Comparison of ENCODE assay signal across 19 cellular contexts in genomic region chr1:212656730-212657129, GRCh38. TPM values are rescaled to one million over a fixed set of nuclear protein-coding genes. Genes with fewer than 3 reads are reported as not detected.
DNase-seq lines count a peak whose midpoint lies in the region; ATAC-seq, FAIRE-seq and TF ChIP-seq lines count a peak whose summit lies in the region.
"Had no signal": no experiment of that assay in that cellular context is flagged by ENCODE, and none has a peak within 500 bp of the region (broad histone marks: within the 10 kb centered on the region; RNA-seq: fewer than 3 reads in every experiment).

No MANE protein-coding gene starts in this region.

- no peak for ATAC-seq in lower lobe of right lung
- ATAC-seq in GM18858 (IDR thresholded peaks at IDR 0.05; ENCODE audit: unreplicated experiment): no peak
- ATAC-seq: activated CD4-positive, CD25-positive, alpha-beta regulatory T cell treated with anti-CD3 and anti-CD28 coated beads, Interleukin-2, amount 50 U/mL, for 24 hours; left lung had no signal

- H3K4me3 ChIP-seq in BLaER1 (no peak overlapping the region), mammary epithelial cell (replicated peaks in 1 of 3; ENCODE audit: insufficient read depth in 1 of 3, low read depth in 2 of 3, low read length in 3 of 3) (no peak overlapping the region), lower lobe of right lung (no peak overlapping the region)
- H3K4me3 ChIP-seq: left lung, stomach had no signal

- dilution Hi-C loops in mammary epithelial cell (cut with HindIII; ENCODE audit: low sequenced_read_pairs): no loop called here

- no peak overlapping the region for H2AFZ ChIP-seq in mammary epithelial cell (ENCODE audit: low read depth, low read length)

- H4K20me1 ChIP-seq in BLaER1 (no peaks in the 10 kb centered on the region), mammary epithelial cell (ENCODE audit: insufficient read depth, low read length) (no peaks in the 10 kb centered on the region)

- peak overlapping the region; percentile 61 for H3K4me2 ChIP-seq in BLaER1
- H3K4me2 ChIP-seq in mammary epithelial cell (ENCODE audit: insufficient read depth, low read depth, low read length): no peak overlapping the region

- intact Hi-C loops in mammary epithelial cell (cut with micrococcal nuclease): no loop called here
- intact Hi-C loops in lower lobe of right lung (cut with DNase I): no loop called here

- no peak for DNase-seq in GM19239 (ENCODE audit: insufficient read length, low spot score)
- peak; percentile 86 for DNase-seq in M059J (ENCODE audit: low read depth)
- peak; percentile 17 for DNase-seq in mammary epithelial cell
- DNase-seq in HTR-8/SVneo (ENCODE audit: insufficient read length, low spot score): no peak
- DNase-seq in lower lobe of right lung: no peak
- DNase-seq in activated CD4-positive, alpha-beta T cell treated with anti-CD3 and anti-CD28 coated beads, Interleukin-2, amount 50 U/mL, for 4 hours: no peak
- DNase-seq: effector CD8-positive, alpha-beta T cell; GF-D8; glutamatergic neuron; left lung; NCI-H187; small intestine; stimulated activated CD4-positive, alpha-beta T cell treated with anti-CD3 and anti-CD28 coated beads, Interleukin-4, amount 100 ng/mL, for 24 hours; stomach; T-helper 9 cell had no signal

- 69% methylated on average over 5 of the region's 5 CpGs for WGBS in mammary epithelial cell (ENCODE audit: low coverage, missing lambda C conversion rate)

- in situ Hi-C loops in mammary epithelial cell (cut with MboI; ENCODE audit: low sequenced_read_pairs in 2 of 2): loop anchor here in 1 of 2 donors (25.0 kb wide), 1 partner anchor 331 kb away; no protein-coding TSS in a partner anchor

- H3K36me3 ChIP-seq in BLaER1 (no peaks in the 10 kb centered on the region), mammary epithelial cell (ENCODE audit: insufficient read depth, low read length) (no peaks in the 10 kb centered on the region), lower lobe of right lung (no peaks in the 10 kb centered on the region)
- H3K36me3 ChIP-seq: left lung, stomach had no signal

- no peaks in the 10 kb centered on the region for H3K9me3 ChIP-seq in BLaER1
- H3K9me3 ChIP-seq in mammary epithelial cell (replicated peaks; ENCODE audit: insufficient read depth, low read length): no peaks in the 10 kb centered on the region
- H3K9me3 ChIP-seq in lower lobe of right lung: no peaks in the 10 kb centered on the region
- H3K9me3 ChIP-seq: left lung, stomach had no signal

- FAIRE-seq in GM19239 (lab: Jason Lieb, UNC) (peak; percentile 31), HTR-8/SVneo (lab: Jason Lieb, UNC) (no peak)
- FAIRE-seq: GM12891, small intestine had no signal

- TF ChIP-seq CTCF in mammary epithelial cell (conservative IDR thresholded peaks at IDR 0.05 in 1 of 2, IDR thresholded peaks at IDR 0.05 in 1 of 2; ENCODE audit: extremely low read depth in 1 of 2, insufficient read depth in 1 of 2, low read depth in 1 of 2, low read length in 2 of 2) (no peak), lower lobe of right lung (IDR thresholded peaks at IDR 0.05) (no peak)

- H3K79me2 ChIP-seq in mammary epithelial cell (ENCODE audit: insufficient read depth, low read length): no peaks in the 10 kb centered on the region

- CTCF ChIA-PET in mammary epithelial cell (lab: Charles Lee; ENCODE audit: low non-redundant PET): no interaction called here

- H3K27me3 ChIP-seq in BLaER1 (no peaks in the 10 kb centered on the region), mammary epithelial cell (ENCODE audit: insufficient read depth, low read length) (no peaks in the 10 kb centered on the region), lower lobe of right lung (ENCODE audit: low read depth) (no peaks in the 10 kb centered on the region)
- H3K27me3 ChIP-seq: left lung, stomach had no signal

- H3K4me1 ChIP-seq in BLaER1: peaks cover 32% of the 10 kb centered on the region
- peaks cover 14% of the 10 kb centered on the region for H3K4me1 ChIP-seq in mammary epithelial cell (ENCODE audit: insufficient read depth, low read length)
- H3K4me1 ChIP-seq in lower lobe of right lung: no peaks in the 10 kb centered on the region
- H3K4me1 ChIP-seq: left lung, stomach had no signal

- H3K9ac ChIP-seq in BLaER1 (no peak overlapping the region), mammary epithelial cell (ENCODE audit: insufficient read depth, low read length) (no peak overlapping the region)

- no TSS peak for BruUV-seq in mammary epithelial cell (replicated peaks; lab: Mats Ljungman, UMichigan)

- no peak overlapping the region; the same call in 1 of the 2 replicates for H3K27ac ChIP-seq in BLaER1
- H3K27ac ChIP-seq in mammary epithelial cell (ENCODE audit: insufficient read depth, low read depth, low read length): no peak overlapping the region
- no peak overlapping the region for H3K27ac ChIP-seq in lower lobe of right lung
- H3K27ac ChIP-seq: left lung, stomach had no signal

RNA-seq across cellular contexts. Expression of gene BATF3, which starts 42.9 kb away (rescaled TPM):
- total RNA-seq in M059J (2014; rRNA removed; shearing (Covaris generic)): 3.3 and 3.7 TPM in 2 replicates
- not detected for total RNA-seq in mammary epithelial cell
- polyA plus RNA-seq in mammary epithelial cell: 0.17 TPM
- polyA minus RNA-seq in mammary epithelial cell: not detected
- 12.8 TPM for total RNA-seq in lower lobe of right lung

RNA-seq across cellular contexts. Expression of gene ATF3, which starts 48.2 kb away (rescaled TPM):
- 5.1 and 6.0 TPM in 2 replicates for total RNA-seq in M059J (2014; rRNA removed; shearing (Covaris generic))
- total RNA-seq in mammary epithelial cell: 10 to 100 TPM in 1 of 2 donors, 1 to 10 TPM in 1; 3.5 to 17.8 TPM
- polyA plus RNA-seq in mammary epithelial cell: 1.3 TPM
- 2.3 TPM for polyA minus RNA-seq in mammary epithelial cell
- 25.8 TPM for total RNA-seq in lower lobe of right lung

Comparison
In these comparisons a context has a peak if more than half of its experiments do, and no peak if none do; other contexts are left out.
1. DNase-seq: peak in M059J (single experiment) and mammary epithelial cell (single experiment); none in GM19239 (single experiment), HTR-8/SVneo (single experiment), lower lobe of right lung (single experiment) and activated CD4-positive, alpha-beta T cell treated with anti-CD3 and anti-CD28 coated beads, Interleukin-2, amount 50 U/mL, for 4 hours (0 of 2).